Comparison of ENCODE assay signal across 10 cellular contexts in the genomic region with DNA sequence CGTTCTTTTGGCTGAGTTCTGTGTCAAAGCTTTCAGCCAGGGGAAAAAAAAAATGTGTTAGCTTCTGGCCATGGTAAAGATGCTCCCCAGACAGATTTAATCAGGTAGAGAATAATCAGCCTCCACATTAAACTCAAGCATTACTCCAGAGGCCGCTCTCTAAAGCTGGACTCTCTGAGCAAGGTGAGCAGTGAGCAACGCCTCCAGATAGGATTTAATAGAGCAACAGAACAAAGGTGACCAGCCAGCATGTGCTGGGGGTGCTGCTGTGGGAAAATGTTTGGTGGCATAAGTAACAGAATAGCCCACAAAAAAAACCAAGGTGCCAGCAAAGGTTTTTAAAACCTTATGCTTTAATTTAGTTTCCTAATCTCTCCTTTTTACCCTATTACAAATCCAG.
DNase-seq lines count a peak whose midpoint lies in the region; ATAC-seq and TF ChIP-seq lines count a peak whose summit lies in the region.
"Had no signal": no experiment of that assay in that cellular context is flagged by ENCODE, and none has a peak within 500 bp of the region (broad histone marks: within the 10 kb centered on the region; RNA-seq: fewer than 3 reads in every experiment).

No MANE protein-coding gene starts in this region.

- H3K36me3 Mint-ChIP-seq in activated CD8-positive, alpha-beta T cell treated with anti-CD3 and anti-CD28 coated beads for 36 hours (ENCODE audit: low read depth) = peaks cover 80% of the 10 kb centered on the region
- peaks cover 59% of the 10 kb centered on the region for H3K36me3 Mint-ChIP-seq in activated CD8-positive, alpha-beta T cell treated with anti-CD3 and anti-CD28 coated beads, Interleukin-2, amount 10 ng/mL, durations not matched to agents 7 days and 5 days (ENCODE audit: low read depth)
- H3K36me3 Mint-ChIP-seq in CD4-positive, alpha-beta T cell (ENCODE audit: low read depth) = peaks cover 93% of the 10 kb centered on the region
- peaks cover 100% of the 10 kb centered on the region for H3K36me3 Mint-ChIP-seq in activated T-helper 17 cell treated with anti-CD3 and anti-CD28 coated beads, Interleukin-2, amount 50 U/mL, for 72 hours (ENCODE audit: low read depth)
- H3K36me3 Mint-ChIP-seq in immature natural killer cell = peaks cover 30 to 41% (median 38%) of the 10 kb centered on the region in 3 donors

- ATAC-seq in activated CD8-positive, alpha-beta T cell treated with anti-CD3 and anti-CD28 coated beads for 36 hours = no peak
- ATAC-seq in activated CD8-positive, alpha-beta T cell treated with anti-CD3 and anti-CD28 coated beads, Interleukin-2, amount 10 ng/mL, durations not matched to agents 7 days and 5 days = no peak
- no peak for ATAC-seq in CD4-positive, alpha-beta T cell (ENCODE audit: poor library complexity)
- ATAC-seq in activated T-helper 17 cell treated with anti-CD3 and anti-CD28 coated beads, Interleukin-2, amount 50 U/mL, for 72 hours (replicated peaks) = no peak

- H3K27ac ChIP-seq in CD4-positive, alpha-beta T cell (ENCODE audit: low read depth, low read length) = no peak overlapping the region
- H3K27ac ChIP-seq: A549, C4-2B had no signal

- POLR2A ChIA-PET in activated CD8-positive, alpha-beta T cell treated with anti-CD3 and anti-CD28 coated beads for 36 hours (lab: Charles Lee) = interaction anchor here (0.6 to 1.2 kb wide), 3 partner anchors 52 to 405 kb away, joined by 3 read pairs; no protein-coding TSS in a partner anchor
- POLR2A ChIA-PET in activated CD8-positive, alpha-beta T cell treated with anti-CD3 and anti-CD28 coated beads, Interleukin-2, amount 10 ng/mL, durations not matched to agents 7 days and 5 days (lab: Charles Lee) = no interaction called here
- POLR2A ChIA-PET in CD4-positive, alpha-beta T cell (lab: Charles Lee) = interaction anchor here (1.0 to 2.4 kb wide), 7 partner anchors 38 to 333 kb away, joined by 3 to 18 read pairs (median 6); no protein-coding TSS in a partner anchor

- H3K9me3 Mint-ChIP-seq in activated CD8-positive, alpha-beta T cell treated with anti-CD3 and anti-CD28 coated beads for 36 hours = no peaks in the 10 kb centered on the region
- H3K9me3 Mint-ChIP-seq in activated CD8-positive, alpha-beta T cell treated with anti-CD3 and anti-CD28 coated beads, Interleukin-2, amount 10 ng/mL, durations not matched to agents 7 days and 5 days (ENCODE audit: insufficient read depth) = no peaks in the 10 kb centered on the region
- H3K9me3 Mint-ChIP-seq in CD4-positive, alpha-beta T cell = no peaks in the 10 kb centered on the region
- no peaks in the 10 kb centered on the region for H3K9me3 Mint-ChIP-seq in activated T-helper 17 cell treated with anti-CD3 and anti-CD28 coated beads, Interleukin-2, amount 50 U/mL, for 72 hours
- H3K9me3 Mint-ChIP-seq in immature natural killer cell = no peaks in the 10 kb centered on the region

- no peaks in the 10 kb centered on the region for H3K27me3 ChIP-seq in CD4-positive, alpha-beta T cell (ENCODE audit: control insufficient read depth, insufficient read depth, low read length)

- peak overlapping the region; percentile 92 for H3K27ac Mint-ChIP-seq in activated CD8-positive, alpha-beta T cell treated with anti-CD3 and anti-CD28 coated beads for 36 hours
- H3K27ac Mint-ChIP-seq in activated CD8-positive, alpha-beta T cell treated with anti-CD3 and anti-CD28 coated beads, Interleukin-2, amount 10 ng/mL, durations not matched to agents 7 days and 5 days = no peak overlapping the region
- peak overlapping the region; percentile 93 for H3K27ac Mint-ChIP-seq in CD4-positive, alpha-beta T cell
- H3K27ac Mint-ChIP-seq in activated T-helper 17 cell treated with anti-CD3 and anti-CD28 coated beads, Interleukin-2, amount 50 U/mL, for 72 hours = peak overlapping the region; percentile 84
- peak overlapping the region; percentile 94 to 100 (median 97) for H3K27ac Mint-ChIP-seq in immature natural killer cell

- H3K9me3 ChIP-seq in CD4-positive, alpha-beta T cell (ENCODE audit: control insufficient read depth, low read length) = no peaks in the 10 kb centered on the region
- H3K9me3 ChIP-seq: A549 had no signal

- no peak for TF ChIP-seq CTCF in activated CD8-positive, alpha-beta T cell treated with anti-CD3 and anti-CD28 coated beads for 36 hours (IDR thresholded peaks at IDR 0.05)
- no peak for TF ChIP-seq CTCF in CD4-positive, alpha-beta T cell (IDR thresholded peaks at IDR 0.05)

- no peak for DNase-seq in activated CD8-positive, alpha-beta T cell treated with anti-CD3 and anti-CD28 coated beads for 36 hours
- no peak for DNase-seq in activated CD8-positive, alpha-beta T cell treated with anti-CD3 and anti-CD28 coated beads, Interleukin-2, amount 10 ng/mL, durations not matched to agents 7 days and 5 days
- no peak for DNase-seq in CD4-positive, alpha-beta T cell
- no peak for DNase-seq in immature natural killer cell
- DNase-seq in SHP77 treated with DMSO at 0.1 percent for 48 hours (lab: John Stamatoyannopoulos, UW) = no peak
- DNase-seq in posterior vena cava (ENCODE audit: low spot score) = no peak
- no peak for DNase-seq in activated CD4-positive, CD25-positive, alpha-beta regulatory T cell treated with anti-CD3 and anti-CD28 coated beads, Interleukin-2, amount 50 U/mL, for 72 hours

- intact Hi-C loops in activated CD8-positive, alpha-beta T cell treated with anti-CD3 and anti-CD28 coated beads for 36 hours (cut with micrococcal nuclease) = no loop called here
- intact Hi-C loops in CD4-positive, alpha-beta T cell (cut with DNase I, micrococcal nuclease) = loop anchor here in 1 of 2 experiments (1.0 to 10.0 kb wide), 2 partner anchors 288 to 456 kb away; no protein-coding TSS in a partner anchor
- intact Hi-C loops in posterior vena cava (cut with DNase I) = no loop called here

- no peak overlapping the region for H3K4me3 Mint-ChIP-seq in activated CD8-positive, alpha-beta T cell treated with anti-CD3 and anti-CD28 coated beads for 36 hours
- no peak overlapping the region for H3K4me3 Mint-ChIP-seq in activated CD8-positive, alpha-beta T cell treated with anti-CD3 and anti-CD28 coated beads, Interleukin-2, amount 10 ng/mL, durations not matched to agents 7 days and 5 days
- H3K4me3 Mint-ChIP-seq in CD4-positive, alpha-beta T cell = no peak overlapping the region
- H3K4me3 Mint-ChIP-seq in activated T-helper 17 cell treated with anti-CD3 and anti-CD28 coated beads, Interleukin-2, amount 50 U/mL, for 72 hours = no peak overlapping the region
- H3K4me3 Mint-ChIP-seq in immature natural killer cell = peak overlapping the region in 1 of 5 donors; percentile 3

- CTCF ChIA-PET in activated CD8-positive, alpha-beta T cell treated with anti-CD3 and anti-CD28 coated beads for 36 hours (lab: Charles Lee) = interaction anchor here (0.9 to 5.8 kb wide), 21 partner anchors 10 to 333 kb away, joined by 3 to 64 read pairs (median 5); no protein-coding TSS in a partner anchor
- CTCF ChIA-PET in activated CD8-positive, alpha-beta T cell treated with anti-CD3 and anti-CD28 coated beads, Interleukin-2, amount 10 ng/mL, durations not matched to agents 7 days and 5 days (lab: Charles Lee) = interaction anchor here (0.6 to 3.4 kb wide), 21 partner anchors 13 to 528 kb away, joined by 3 to 94 read pairs (median 9); no protein-coding TSS in a partner anchor
- CTCF ChIA-PET in CD4-positive, alpha-beta T cell (lab: Charles Lee) = interaction anchor here (1.1 to 2.8 kb wide), 7 partner anchors 55 to 333 kb away, joined by 3 to 21 read pairs (median 6); no protein-coding TSS in a partner anchor

- peaks cover 57% of the 10 kb centered on the region for H3K4me1 Mint-ChIP-seq in activated CD8-positive, alpha-beta T cell treated with anti-CD3 and anti-CD28 coated beads for 36 hours (ENCODE audit: low read depth)
- H3K4me1 Mint-ChIP-seq in activated CD8-positive, alpha-beta T cell treated with anti-CD3 and anti-CD28 coated beads, Interleukin-2, amount 10 ng/mL, durations not matched to agents 7 days and 5 days (ENCODE audit: low read depth) = peaks cover 28% of the 10 kb centered on the region
- H3K4me1 Mint-ChIP-seq in CD4-positive, alpha-beta T cell (ENCODE audit: low read depth) = peaks cover 59% of the 10 kb centered on the region
- peaks cover 22% of the 10 kb centered on the region for H3K4me1 Mint-ChIP-seq in activated T-helper 17 cell treated with anti-CD3 and anti-CD28 coated beads, Interleukin-2, amount 50 U/mL, for 72 hours
- H3K4me1 Mint-ChIP-seq in immature natural killer cell = peaks cover 60 to 69% of the 10 kb centered on the region in 2 donors

- H3K27me3 Mint-ChIP-seq in activated CD8-positive, alpha-beta T cell treated with anti-CD3 and anti-CD28 coated beads for 36 hours = no peaks in the 10 kb centered on the region
- H3K27me3 Mint-ChIP-seq in activated CD8-positive, alpha-beta T cell treated with anti-CD3 and anti-CD28 coated beads, Interleukin-2, amount 10 ng/mL, durations not matched to agents 7 days and 5 days (ENCODE audit: low read depth) = no peaks in the 10 kb centered on the region
- no peaks in the 10 kb centered on the region for H3K27me3 Mint-ChIP-seq in CD4-positive, alpha-beta T cell
- H3K27me3 Mint-ChIP-seq in activated T-helper 17 cell treated with anti-CD3 and anti-CD28 coated beads, Interleukin-2, amount 50 U/mL, for 72 hours = no peaks in the 10 kb centered on the region
- peaks cover 5 to 23% (median 11%) of the 10 kb centered on the region in 3 donors for H3K27me3 Mint-ChIP-seq in immature natural killer cell (ENCODE audit: low read depth in 3 of 3)
